Comparison of ENCODE assay signal across 26 cellular contexts in genomic region chr2:237448626-237449025, GRCh38. TPM values are rescaled to one million over a fixed set of nuclear protein-coding genes. Genes with fewer than 3 reads are reported as not detected.
DNase-seq lines count a peak whose midpoint lies in the region; ATAC-seq and TF ChIP-seq lines count a peak whose summit lies in the region.
"Had no signal": no experiment of that assay in that cellular context is flagged by ENCODE, and none has a peak within 500 bp of the region (broad histone marks: within the 10 kb centered on the region; RNA-seq: fewer than 3 reads in every experiment).

No MANE protein-coding gene starts in this region.

- H3F3A ChIP-seq in smooth muscle cell (ENCODE audit: low read depth), result no peaks in the 10 kb centered on the region

- TF ChIP-seq CTCF in heart right ventricle (IDR thresholded peaks at IDR 0.05) (no peak), lower lobe of right lung (IDR thresholded peaks at IDR 0.05) (no peak), smooth muscle cell (IDR thresholded peaks at IDR 0.05; ENCODE audit: borderline replicate concordance, insufficient read depth, poor library complexity, severe bottlenecking) (no peak), upper lobe of right lung (IDR thresholded peaks at IDR 0.05) (no peak)

- H2AFZ ChIP-seq in smooth muscle cell (ENCODE audit: low read depth), result no peak overlapping the region
- H2AFZ ChIP-seq: hepatocyte, PC-9 had no signal

- ATAC-seq in heart right ventricle (no peak), Right ventricle myocardium inferior (no peak), lower lobe of right lung (no peak), upper lobe of right lung (no peak), GM18505 (IDR thresholded peaks at IDR 0.05; ENCODE audit: unreplicated experiment) (no peak)
- ATAC-seq: activated T-cell treated with anti-CD3 and anti-CD28 coated beads, Interleukin-2, amount 50 U/mL, for 4 hours; foreskin keratinocyte; naive thymus-derived CD8-positive, alpha-beta T cell had no signal

- H3K4me3 ChIP-seq in heart right ventricle (no peak overlapping the region), lower lobe of right lung (no peak overlapping the region), smooth muscle cell (no peak overlapping the region), upper lobe of right lung (no peak overlapping the region)
- H3K4me3 ChIP-seq: hepatocyte, PC-9, spleen had no signal

- H4K20me1 ChIP-seq in smooth muscle cell (ENCODE audit: low read depth), result no peaks in the 10 kb centered on the region

- H3K36me3 ChIP-seq in heart right ventricle, result no peaks in the 10 kb centered on the region
- no peaks in the 10 kb centered on the region for H3K36me3 ChIP-seq in lower lobe of right lung
- no peaks in the 10 kb centered on the region for H3K36me3 ChIP-seq in smooth muscle cell (ENCODE audit: low read depth)
- no peaks in the 10 kb centered on the region for H3K36me3 ChIP-seq in upper lobe of right lung
- H3K36me3 ChIP-seq: brain microvascular endothelial cell, spleen, WERI-Rb-1 had no signal

- DNase-seq in heart right ventricle (no peak), Right ventricle myocardium inferior (ENCODE audit: missing footprints) (no peak), lower lobe of right lung (no peak), smooth muscle cell (lab: John Stamatoyannopoulos, UW; ENCODE audit: unreplicated experiment) (no peak), upper lobe of right lung (peak; percentile 37), epidermal melanocyte (ENCODE audit: insufficient read length, low spot score) (no peak), HUDEP-2 (lab: John Stamatoyannopoulos, UW; ENCODE audit: unreplicated experiment in 76 of 76) (no peak)
- DNase-seq: activated CD4-positive, alpha-beta T cell treated with anti-CD3 and anti-CD28 coated beads, Interleukin-2, amount 10 ng/mL, durations not matched to agents 24 days and 14 days; activated T-cell treated with anti-CD3 and anti-CD28 coated beads, Interleukin-2, amount 50 U/mL, for 4 hours; brain microvascular endothelial cell; CD8-positive, alpha-beta memory T cell; effector memory CD4-positive, alpha-beta T cell; foreskin keratinocyte; H9; midbrain; naive thymus-derived CD8-positive, alpha-beta T cell; NCI-H187 treated with DMSO at 0.1 percent for 48 hours; NCI-H524; PC-9; SHP77 treated with DMSO at 0.1 percent for 48 hours; spleen; T-helper 9 cell; WERI-Rb-1 had no signal

- no peak overlapping the region for H3K9ac ChIP-seq in smooth muscle cell (ENCODE audit: low read depth)

- H3K4me1 ChIP-seq in heart right ventricle, result peaks cover 14 to 49% (median 37%) of the 10 kb centered on the region in 9 donors
- peaks cover 23% of the 10 kb centered on the region for H3K4me1 ChIP-seq in lower lobe of right lung
- no peaks in the 10 kb centered on the region for H3K4me1 ChIP-seq in smooth muscle cell (ENCODE audit: low read depth)
- peaks cover 16% of the 10 kb centered on the region for H3K4me1 ChIP-seq in upper lobe of right lung
- H3K4me1 ChIP-seq: foreskin keratinocyte had no signal

- intact Hi-C loops in heart right ventricle (cut with DNase I) (no loop called here), Right ventricle myocardium inferior (cut with DNase I) (loop anchor here (1.0 kb wide), 1 partner anchor 16 kb away; no protein-coding TSS in a partner anchor), lower lobe of right lung (cut with DNase I) (no loop called here), upper lobe of right lung (cut with DNase I) (no loop called here)

- 84 to 88% methylated on average over 6 of the region's 6 CpGs for WGBS in heart right ventricle, 2 donors
- 97% methylated on average over 6 of the region's 6 CpGs for whole genome bisulfite sequencing in smooth muscle cell (ENCODE audit: low lambda C conversion rate)

- peaks cover 0 to 21% (median 0%) of the 10 kb centered on the region in 7 donors for H3K27me3 ChIP-seq in heart right ventricle
- no peaks in the 10 kb centered on the region for H3K27me3 ChIP-seq in lower lobe of right lung (ENCODE audit: low read depth)
- no peaks in the 10 kb centered on the region for H3K27me3 ChIP-seq in smooth muscle cell (ENCODE audit: low read depth)
- no peaks in the 10 kb centered on the region for H3K27me3 ChIP-seq in upper lobe of right lung
- H3K27me3 ChIP-seq: brain microvascular endothelial cell, hepatocyte had no signal

- TF ChIP-seq POLR2A in GM18505 (IDR thresholded peaks at IDR 0.05; ENCODE audit: borderline replicate concordance, extremely low read depth, insufficient read depth, insufficient read length), result no peak

- no peaks in the 10 kb centered on the region for H3K79me2 ChIP-seq in smooth muscle cell (ENCODE audit: low read depth)
- H3K79me2 ChIP-seq: hepatocyte had no signal

- H3K9me3 ChIP-seq in heart right ventricle, result no peaks in the 10 kb centered on the region
- H3K9me3 ChIP-seq in lower lobe of right lung, result no peaks in the 10 kb centered on the region
- H3K9me3 ChIP-seq in smooth muscle cell (replicated peaks; ENCODE audit: low read depth), result no peaks in the 10 kb centered on the region
- no peaks in the 10 kb centered on the region for H3K9me3 ChIP-seq in upper lobe of right lung
- H3K9me3 ChIP-seq: spleen had no signal

- H3K27ac ChIP-seq in heart right ventricle, result peak overlapping the region in 9 of 10 donors; percentile 22 to 89 (median 77)
- peak overlapping the region; percentile 68 for H3K27ac ChIP-seq in lower lobe of right lung
- peak overlapping the region; percentile 57 for H3K27ac ChIP-seq in smooth muscle cell (ENCODE audit: low read depth)
- H3K27ac ChIP-seq in upper lobe of right lung, result no peak overlapping the region
- H3K27ac ChIP-seq: brain microvascular endothelial cell, foreskin keratinocyte, PC-9, WERI-Rb-1 had no signal

- H3K4me2 ChIP-seq in smooth muscle cell, result no peak overlapping the region
- H3K4me2 ChIP-seq: PC-9 had no signal

RNA-seq across cellular contexts. Expression of gene COL6A3, which starts 34.7 kb away (rescaled TPM):
- total RNA-seq in heart right ventricle (100 to 1,000 TPM in 2 of 10 donors, 10 to 100 TPM in 8; 27.7 to 222 (median 47.5) TPM), Right ventricle myocardium inferior (84.5 TPM), lower lobe of right lung (114 TPM), smooth muscle cell (1,708 and 1,938 TPM in 2 replicates), upper lobe of right lung (119 TPM)
- polyA plus RNA-seq in heart right ventricle (100 to 1,000 TPM in 1 of 2 donors, 10 to 100 TPM in 1; 33.5 to 116 TPM), smooth muscle cell (643 and 888 TPM in 2 replicates)
- total RNA-seq: foreskin keratinocyte had no signal
- polyA plus RNA-seq: foreskin keratinocyte had no signal

RNA-seq across cellular contexts. Expression of gene MLPH, which starts 38.4 kb away (rescaled TPM):
- total RNA-seq in heart right ventricle (10 to 100 TPM; 22.3 to 48.5 (median 40.8) TPM), Right ventricle myocardium inferior (79.0 TPM), lower lobe of right lung (394 TPM), smooth muscle cell (15.7 and 36.4 TPM in 2 replicates), upper lobe of right lung (423 TPM)
- polyA plus RNA-seq in heart right ventricle (10 to 100 TPM in 1 of 2 donors, 1 to 10 TPM in 1; 9.7 to 60.0 TPM), smooth muscle cell (32.8 and 40.1 TPM in 2 replicates)
- total RNA-seq: activated CD4-positive, alpha-beta T cell treated with anti-CD3 and anti-CD28 coated beads, Interleukin-2, amount 10 ng/mL, durations not matched to agents 24 days and 14 days; activated CD8-positive, alpha-beta memory T cell treated with anti-CD3 and anti-CD28 coated beads for 36 hours; CD8-positive, alpha-beta memory T cell; naive thymus-derived CD8-positive, alpha-beta T cell had no signal
- polyA plus RNA-seq: CD8-positive, alpha-beta memory T cell; naive thymus-derived CD8-positive, alpha-beta T cell had no signal
